Comparison of ENCODE assay signal across 27 cellular contexts in genomic region chr15:85972805-85973540, GRCh38.
"Had no signal": no experiment of that assay in that cellular context is flagged by ENCODE, and none has a peak within 500 bp of the region (broad histone marks: within the 10 kb centered on the region; RNA-seq: fewer than 3 reads in every experiment).

No MANE protein-coding gene starts in this region.

- H3K27me3 ChIP-seq: neural progenitor cell, testis, transverse colon had no signal

- H3K9me3 Mint-ChIP-seq: activated naive CD4-positive, alpha-beta T cell treated with anti-CD3 and anti-CD28 coated beads, Interleukin-2, amount 50 U/mL, for 72 hours; central memory CD8-positive, alpha-beta T cell had no signal

- H3K4me1 ChIP-seq: parathyroid adenoma, testis, transverse colon had no signal

- DNase-seq: activated CD4-positive, alpha-beta T cell treated with anti-CD3 and anti-CD28 coated beads for 48 hours; activated CD4-positive, alpha-beta T cell treated with anti-CD3 and anti-CD28 coated beads, Interleukin-2, amount 50 U/mL, for 48 hours; activated CD8-positive, alpha-beta memory T cell treated with anti-CD3 and anti-CD28 coated beads for 24 hours; activated naive CD4-positive, alpha-beta T cell; activated T-cell treated with anti-CD3 and anti-CD28 coated beads, Interleukin-2, amount 50 U/mL, for 48 hours; effector CD8-positive, alpha-beta T cell; glutamatergic neuron; islet precursor cell; left ventricle myocardium superior; mammary epithelial cell; naive thymus-derived CD4-positive, alpha-beta T cell; occipital lobe; right cardiac atrium; stimulated activated CD4-positive, alpha-beta T cell treated with anti-CD3 and anti-CD28 coated beads, Interleukin-12 subunit alpha, Interleukin-12 subunit beta, amount 100 ng/mL, for 4 hours; stimulated activated CD4-positive, alpha-beta T cell treated with anti-CD3 and anti-CD28 coated beads, Interleukin-4, amount 100 ng/mL, for 1 hour; stimulated activated naive CD8-positive, alpha-beta T cell treated with anti-CD3 and anti-CD28 coated beads, Interleukin-15, Interleukin-2, amounts not matched to agents 100 U/mL and 50 U/mL, for 24 hours; T-helper 9 cell; testis; transverse colon had no signal

- H3K4me3 ChIP-seq: neural progenitor cell, skin epidermis, testis, transverse colon had no signal

- H3K79me2 ChIP-seq: parathyroid adenoma had no signal

- H3K9me3 ChIP-seq: testis, transverse colon had no signal

- ATAC-seq: activated CD4-positive, CD25-positive, alpha-beta regulatory T cell treated with anti-CD3 and anti-CD28 coated beads, Interleukin-2, amount 50 U/mL, for 24 hours; activated naive CD4-positive, alpha-beta T cell treated with anti-CD3 and anti-CD28 coated beads, Interleukin-2, amount 50 U/mL, for 72 hours; left ventricle myocardium superior; naive thymus-derived CD4-positive, alpha-beta T cell; right cardiac atrium; stimulated activated naive CD8-positive, alpha-beta T cell treated with anti-CD3 and anti-CD28 coated beads, Interleukin-15, Interleukin-2, amounts not matched to agents 100 U/mL and 50 U/mL, for 24 hours had no signal

- H3K36me3 ChIP-seq: neural progenitor cell, transverse colon, WERI-Rb-1 had no signal

- H3K36me3 Mint-ChIP-seq: activated naive CD4-positive, alpha-beta T cell treated with anti-CD3 and anti-CD28 coated beads, Interleukin-2, amount 50 U/mL, for 72 hours; naive thymus-derived CD4-positive, alpha-beta T cell; neural progenitor cell had no signal

- H3K9ac ChIP-seq: neural progenitor cell, parathyroid adenoma had no signal

- H3K4me1 Mint-ChIP-seq: central memory CD8-positive, alpha-beta T cell; naive thymus-derived CD4-positive, alpha-beta T cell had no signal

- H3K4me2 ChIP-seq: neural progenitor cell had no signal

- H3K4me3 Mint-ChIP-seq: central memory CD8-positive, alpha-beta T cell; naive thymus-derived CD4-positive, alpha-beta T cell; neural progenitor cell; T-helper 1 cell treated with Interleukin-12 subunit alpha and Interleukin-12 subunit beta and Interleukin-4 antibody, amounts not matched to agents 30 μg/mL and 1 μg/mL, for 36 hours had no signal

- H3K27ac ChIP-seq: neural progenitor cell, parathyroid adenoma, skin epidermis, testis, transverse colon, WERI-Rb-1 had no signal

- H2AFZ ChIP-seq: neural progenitor cell, parathyroid adenoma had no signal
